ENCODE assay signal across 8 cellular contexts in the genomic region with DNA sequence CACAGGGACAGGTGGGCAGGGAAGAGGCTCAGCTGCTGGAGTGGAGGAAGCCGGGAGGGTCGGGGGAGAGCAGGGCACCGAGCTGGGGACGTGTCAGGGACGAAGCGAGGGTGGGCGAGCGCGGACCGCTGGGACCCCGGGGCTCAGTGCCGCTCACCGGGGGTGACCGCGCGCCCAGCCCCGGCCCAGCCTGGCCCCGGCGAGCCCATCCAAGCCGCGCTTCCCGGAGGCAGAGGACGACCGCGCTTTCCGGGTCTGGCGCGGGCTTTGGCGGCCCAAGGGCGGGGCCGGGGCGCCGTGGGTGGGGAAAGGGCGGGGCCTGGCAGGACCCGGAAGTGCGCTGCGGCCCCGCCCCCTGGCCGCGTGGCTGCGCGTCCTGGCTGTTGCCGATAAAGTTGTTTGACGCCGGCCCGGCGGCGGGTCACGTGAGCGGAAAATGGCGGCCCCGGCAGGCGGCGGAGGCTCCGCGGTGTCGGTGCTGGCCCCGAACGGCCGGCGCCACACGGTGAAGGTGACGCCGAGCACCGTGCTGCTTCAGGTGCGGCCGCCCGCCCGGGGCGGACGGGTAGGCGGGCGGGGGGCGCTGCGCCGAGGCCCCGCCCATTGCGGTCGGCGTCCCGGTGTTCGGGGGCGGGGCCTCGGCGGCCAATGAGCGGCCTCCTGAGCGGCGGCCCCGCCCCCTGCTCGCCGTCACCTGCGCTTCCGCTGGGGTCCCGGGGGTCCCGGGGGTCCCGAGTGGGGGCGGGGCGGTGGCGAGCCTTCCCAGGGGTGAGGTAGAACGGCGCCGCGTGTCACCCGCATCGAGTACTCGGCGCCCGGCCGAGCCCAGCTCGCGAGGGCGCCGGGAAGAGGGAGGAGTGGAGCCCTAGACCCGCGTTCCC. TPM values are rescaled to one million over a fixed set of nuclear protein-coding genes. Genes with fewer than 3 reads are reported as not detected.
DNase-seq lines count a peak whose midpoint lies in the region; ATAC-seq, FAIRE-seq and TF ChIP-seq lines count a peak whose summit lies in the region.

A gene with protein sequence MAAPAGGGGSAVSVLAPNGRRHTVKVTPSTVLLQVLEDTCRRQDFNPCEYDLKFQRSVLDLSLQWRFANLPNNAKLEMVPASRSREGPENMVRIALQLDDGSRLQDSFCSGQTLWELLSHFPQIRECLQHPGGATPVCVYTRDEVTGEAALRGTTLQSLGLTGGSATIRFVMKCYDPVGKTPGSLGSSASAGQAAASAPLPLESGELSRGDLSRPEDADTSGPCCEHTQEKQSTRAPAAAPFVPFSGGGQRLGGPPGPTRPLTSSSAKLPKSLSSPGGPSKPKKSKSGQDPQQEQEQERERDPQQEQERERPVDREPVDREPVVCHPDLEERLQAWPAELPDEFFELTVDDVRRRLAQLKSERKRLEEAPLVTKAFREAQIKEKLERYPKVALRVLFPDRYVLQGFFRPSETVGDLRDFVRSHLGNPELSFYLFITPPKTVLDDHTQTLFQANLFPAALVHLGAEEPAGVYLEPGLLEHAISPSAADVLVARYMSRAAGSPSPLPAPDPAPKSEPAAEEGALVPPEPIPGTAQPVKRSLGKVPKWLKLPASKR (plus strand): TSS at position 419 of the 881 bp plus-strand sequence. CDS start 18 bp downstream, at position 437.

- CTCF ChIA-PET in BJ (lab: Yijun Ruan, JAX): interaction anchor here (1.0 to 1.3 kb wide), 2 partner anchors 17 to 43 kb away, joined by 6 read pairs; no protein-coding TSS in a partner anchor

- WGBS in lower leg skin, 2 donors: 0 to 1% methylated on average over 40 to 53 of the region's 115 CpGs

- H3K27me3 ChIP-seq in BJ (ENCODE audit: control insufficient read depth, insufficient read depth, low read length) (no peaks in the 10 kb centered on the region), dorsolateral prefrontal cortex (no peaks in the 10 kb centered on the region)

- POLR2A ChIA-PET in BJ (lab: Charles Lee): no interaction called here

- ATAC-seq in HG03439 (IDR thresholded peaks at IDR 0.05; ENCODE audit: unreplicated experiment): peak; percentile 77

- intact Hi-C loops in dorsolateral prefrontal cortex (cut with DNase I) (loop anchor here (2.0 to 10.0 kb wide), 3 partner anchors 45 to 553 kb away; a partner anchor contains a TSS), lower leg skin (cut with DNase I; ENCODE audit: low total_unique reads) (no loop called here)

- H3K27ac ChIP-seq in dorsolateral prefrontal cortex: peak within 1 kb of the TSS in 56 of 59 donors; percentile 23 to 94 (median 84)

- TF ChIP-seq POLR2A in lower leg skin (IDR thresholded peaks at IDR 0.05): no peak

- TF ChIP-seq CTCF in BJ (IDR thresholded peaks at IDR 0.05; ENCODE audit: insufficient read depth, low read depth, low read length): no peak
- TF ChIP-seq CTCF in dorsolateral prefrontal cortex (IDR thresholded peaks at IDR 0.05 in 54 of 56, conservative IDR thresholded peaks at IDR 0.05 in 2 of 56; ENCODE audit: low read depth in 1 of 56, partially characterized antibody in 56 of 56): peak in 23 of 56 donors; percentile 11 to 59 (median 29)
- TF ChIP-seq CTCF in lower leg skin (IDR thresholded peaks at IDR 0.05): no peak

- peak; percentile 80 for FAIRE-seq in GM19239 (lab: Jason Lieb, UNC)

- peaks cover 1% of the 10 kb centered on the region; the same call in 1 of the 2 replicates for H3K36me3 ChIP-seq in BJ (ENCODE audit: control insufficient read depth, insufficient read depth, low read length)

- DNase-seq in BJ (ENCODE audit: low read depth): peak; percentile 26
- DNase-seq in GM19239 (ENCODE audit: insufficient read length, low spot score): peak; percentile 90
- peak; percentile 90 for DNase-seq in NCI-H748 (lab: John Stamatoyannopoulos, UW; ENCODE audit: unreplicated experiment)
- DNase-seq in activated CD4-positive, alpha-beta T cell treated with anti-CD3 and anti-CD28 coated beads, Interleukin-2, amount 50 U/mL, for 48 hours: peak; percentile 86 to 89
- DNase-seq in dorsolateral prefrontal cortex: peak; percentile 70 to 93 (median 86)
- DNase-seq in lower leg skin (ENCODE audit: low spot score in 2 of 2): peak; percentile 80 to 97
- peak; percentile 90 for DNase-seq in stimulated activated CD4-positive, alpha-beta T cell treated with anti-CD3 and anti-CD28 coated beads, Interleukin-4, amount 100 ng/mL, for 24 hours

- H3K4me3 ChIP-seq in BJ (ENCODE audit: low read depth, low read length) (peak within 1 kb of the TSS; percentile 84), dorsolateral prefrontal cortex (peak within 1 kb of the TSS; percentile 57 to 99 (median 88)), lower leg skin (ENCODE audit: low read depth, poor library complexity, severe bottlenecking) (peak within 1 kb of the TSS; percentile 60)

RNA-seq across cellular contexts. Expression of the gene that starts here (rescaled TPM):
- polyA plus RNA-seq in BJ (2011; rRNA removed): 12.0 and 15.4 TPM in 2 replicates
- 12.3 and 13.0 TPM in 2 replicates for polyA minus RNA-seq in BJ (2011; rRNA and poly(A)+ RNA removed)
- total RNA-seq in dorsolateral prefrontal cortex (10 to 100 TPM; 30.3 to 68.2 (median 44.6) TPM), lower leg skin (10 to 100 TPM; 24.0 to 31.5 (median 27.4) TPM)

Comparison
In these comparisons a context has a peak if more than half of its experiments do, and no peak if none do; other contexts are left out.
1. Peak in every context shown above with its lines: DNase-seq, ATAC-seq, H3K4me3 ChIP-seq and H3K27ac ChIP-seq.
2. DNase-seq: peak in every context shown above with its lines; median percentile 90 in GM19239; 90 in NCI-H748; 90 in stimulated activated CD4-positive, alpha-beta T cell treated with anti-CD3 and anti-CD28 coated beads, Interleukin-4, amount 100 ng/mL, for 24 hours; 88 in lower leg skin; 88 in activated CD4-positive, alpha-beta T cell treated with anti-CD3 and anti-CD28 coated beads, Interleukin-2, amount 50 U/mL, for 48 hours; 86 in dorsolateral prefrontal cortex; 26 in BJ.